Comparison of ENCODE assay signal across 8 cellular contexts in genomic region chr2:178891265-178891958, GRCh38.
DNase-seq lines count a peak whose midpoint lies in the region; ATAC-seq and TF ChIP-seq lines count a peak whose summit lies in the region.

No MANE protein-coding gene starts in this region.

- peak; percentile 44 for DNase-seq in AG09309 (ENCODE audit: low read depth)
- peak; percentile 56 for DNase-seq in NCI-H460 (ENCODE audit: extremely low read depth, low read depth)
- DNase-seq in activated CD4-positive, alpha-beta T cell treated with anti-CD3 and anti-CD28 coated beads, Interleukin-2, amount 50 U/mL, for 24 hours (ENCODE audit: low read depth in 1 of 2, low spot score in 1 of 2), result peak; percentile 4 to 57
- peak; percentile 64 for DNase-seq in ecto neural progenitor cell (ENCODE audit: low spot score)
- peak; percentile 54 to 63 for DNase-seq in memory B cell (ENCODE audit: low spot score in 2 of 2)
- peak; percentile 35 for DNase-seq in stimulated activated CD8-positive, alpha-beta memory T cell treated with anti-CD3 and anti-CD28 coated beads, Interleukin-4, amount 100 ng/mL, for 24 hours (ENCODE audit: low read depth)

- no peak overlapping the region for H3K27ac Mint-ChIP-seq in memory B cell

- TF ChIP-seq CTCF in AG09309 (IDR thresholded peaks at IDR 0.05; ENCODE audit: control insufficient read depth, insufficient read depth, low read depth, low read length, missing control alignments), result peak; percentile 90

- H3K9me3 Mint-ChIP-seq in memory B cell, result no peaks in the 10 kb centered on the region

- H3K36me3 Mint-ChIP-seq in memory B cell, result peaks cover 4% of the 10 kb centered on the region

- H3K4me3 Mint-ChIP-seq in memory B cell, result no peak overlapping the region

- ATAC-seq in GM18858 (IDR thresholded peaks at IDR 0.05; ENCODE audit: unreplicated experiment), result peak; percentile 74
- ATAC-seq in HG03095 (IDR thresholded peaks at IDR 0.05; ENCODE audit: unreplicated experiment), result peak; percentile 92
- peak; percentile 60 for ATAC-seq in memory B cell (ENCODE audit: low read depth)

- peaks cover 5% of the 10 kb centered on the region for H3K4me1 Mint-ChIP-seq in memory B cell

- no peak overlapping the region for H3K4me3 ChIP-seq in AG09309 (ENCODE audit: control insufficient read depth, low read depth, low read length)

- no peaks in the 10 kb centered on the region for H3K27me3 Mint-ChIP-seq in memory B cell
